In genomic region chr13:25478186-25478585, GRCh38 we compare ENCODE assay signal across 1 cellular context.
TF ChIP-seq lines count a peak whose summit lies in the region.

No MANE protein-coding gene starts in this region.

TF ChIP-seq in H1, 55 proteins besides CTCF, POLR2A, EP300 and RAD21 (continued from another document):
- TF ChIP-seq CHD7 (IDR thresholded peaks at IDR 0.05; ENCODE audit: insufficient replicate concordance, low read length), result peak; percentile 56
- TF ChIP-seq BRCA1 (IDR thresholded peaks at IDR 0.05; ENCODE audit: low read depth, low read length), result no peak
- TF ChIP-seq CBX5 (IDR thresholded peaks at IDR 0.05; ENCODE audit: low read depth, low read length), result no peak
- no peak for TF ChIP-seq CEBPB (IDR thresholded peaks at IDR 0.05; ENCODE audit: low read depth, low read length)
- peak; percentile 99 for TF ChIP-seq BACH1 (IDR thresholded peaks at IDR 0.05; ENCODE audit: low read length)
